ENCODE assay signal across 1 cellular context in genomic region chr19:35776102-35776788, GRCh38.
TF ChIP-seq lines count a peak whose summit lies in the region.

No MANE protein-coding gene starts in this region.

TF ChIP-seq in GM23338, 12 proteins besides CTCF, POLR2A, EP300 and RAD21 (continued from another document):
- TF ChIP-seq ZNF462 (CRISPR knock-in tag; IDR thresholded peaks at IDR 0.05) = no peak
